Comparison of ENCODE assay signal across 1 cellular context in the genomic region with DNA sequence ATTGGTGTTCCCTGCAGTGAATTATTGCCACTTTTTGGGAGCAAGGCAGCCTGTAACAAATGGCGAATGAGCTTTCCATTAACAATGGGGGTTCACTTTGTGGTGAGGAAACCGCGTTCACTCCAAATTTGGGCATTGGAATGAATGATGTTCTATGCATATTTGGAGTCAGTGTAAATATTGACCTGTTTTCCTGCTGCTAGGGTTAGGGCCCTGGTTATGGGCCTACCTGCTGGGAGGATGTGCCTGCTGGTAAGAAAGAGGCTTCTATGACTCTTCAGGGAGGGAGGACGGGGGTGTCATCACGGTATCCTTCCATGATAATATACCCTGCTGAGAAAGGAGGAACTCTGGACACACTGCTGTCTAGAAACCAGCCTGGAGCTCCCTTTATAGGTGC.
TF ChIP-seq lines count a peak whose summit lies in the region.

No MANE protein-coding gene starts in this region.

TF ChIP-seq in HEK293, 187 proteins besides CTCF, POLR2A, EP300 and RAD21 (continued from another document):
- TF ChIP-seq, protein P1, sequence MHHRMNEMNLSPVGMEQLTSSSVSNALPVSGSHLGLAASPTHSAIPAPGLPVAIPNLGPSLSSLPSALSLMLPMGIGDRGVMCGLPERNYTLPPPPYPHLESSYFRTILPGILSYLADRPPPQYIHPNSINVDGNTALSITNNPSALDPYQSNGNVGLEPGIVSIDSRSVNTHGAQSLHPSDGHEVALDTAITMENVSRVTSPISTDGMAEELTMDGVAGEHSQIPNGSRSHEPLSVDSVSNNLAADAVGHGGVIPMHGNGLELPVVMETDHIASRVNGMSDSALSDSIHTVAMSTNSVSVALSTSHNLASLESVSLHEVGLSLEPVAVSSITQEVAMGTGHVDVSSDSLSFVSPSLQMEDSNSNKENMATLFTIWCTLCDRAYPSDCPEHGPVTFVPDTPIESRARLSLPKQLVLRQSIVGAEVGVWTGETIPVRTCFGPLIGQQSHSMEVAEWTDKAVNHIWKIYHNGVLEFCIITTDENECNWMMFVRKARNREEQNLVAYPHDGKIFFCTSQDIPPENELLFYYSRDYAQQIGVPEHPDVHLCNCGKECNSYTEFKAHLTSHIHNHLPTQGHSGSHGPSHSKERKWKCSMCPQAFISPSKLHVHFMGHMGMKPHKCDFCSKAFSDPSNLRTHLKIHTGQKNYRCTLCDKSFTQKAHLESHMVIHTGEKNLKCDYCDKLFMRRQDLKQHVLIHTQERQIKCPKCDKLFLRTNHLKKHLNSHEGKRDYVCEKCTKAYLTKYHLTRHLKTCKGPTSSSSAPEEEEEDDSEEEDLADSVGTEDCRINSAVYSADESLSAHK (tag by site-specific recombination; IDR thresholded peaks at IDR 0.05), result no peak
- TF ChIP-seq WT1 (tag by site-specific recombination; IDR thresholded peaks at IDR 0.05) (no peak), ZNF558 (tag by site-specific recombination; IDR thresholded peaks at IDR 0.05) (no peak), ZSCAN16 (tag by site-specific recombination; IDR thresholded peaks at IDR 0.05) (no peak), ZNF571 (tag by site-specific recombination; IDR thresholded peaks at IDR 0.05) (no peak), ZNF585B (tag by site-specific recombination; IDR thresholded peaks at IDR 0.05) (no peak), ZNF16 (tag by site-specific recombination; IDR thresholded peaks at IDR 0.05; ENCODE audit: low read depth) (no peak), GLIS2 (tag by site-specific recombination; IDR thresholded peaks at IDR 0.05) (no peak), ZIC2 (tag by site-specific recombination; IDR thresholded peaks at IDR 0.05) (peak; percentile 97), ZNF24 (tag by site-specific recombination; IDR thresholded peaks at IDR 0.05) (0 out of 2 replicates have a peak, but pooled peaks have one; percentile 82)
